Comparison of ENCODE assay signal across 26 cellular contexts in genomic region chr11:41989173-41989572, GRCh38.
"Had no signal": no experiment of that assay in that cellular context is flagged by ENCODE, and none has a peak within 500 bp of the region (broad histone marks: within the 10 kb centered on the region; RNA-seq: fewer than 3 reads in every experiment).

No MANE protein-coding gene starts in this region.

- H3K27me3 ChIP-seq: dorsolateral prefrontal cortex, gastrocnemius medialis, neural progenitor cell, right atrium auricular region, suprapubic skin, transverse colon, upper lobe of right lung, uterus had no signal

- H3K27ac Mint-ChIP-seq: memory B cell; naive thymus-derived CD4-positive, alpha-beta T cell; neural progenitor cell; progenitor cell of endocrine pancreas; stimulated activated naive CD8-positive, alpha-beta T cell treated with anti-CD3 and anti-CD28 coated beads, Interleukin-15, amount 100 ng/mL, for 72 hours had no signal

- H3K36me3 Mint-ChIP-seq: memory B cell, neural progenitor cell had no signal

- H3K36me3 ChIP-seq: gastrocnemius medialis, neural progenitor cell, right atrium auricular region, suprapubic skin, transverse colon, upper lobe of right lung, uterus had no signal

- H3K4me3 ChIP-seq: dorsolateral prefrontal cortex, gastrocnemius medialis, lung, neural progenitor cell, right atrium auricular region, smooth muscle cell, suprapubic skin, transverse colon, upper lobe of right lung, uterus had no signal

- H3K4me3 Mint-ChIP-seq: memory B cell; naive thymus-derived CD4-positive, alpha-beta T cell; nephron; neural progenitor cell; stimulated activated naive CD8-positive, alpha-beta T cell treated with anti-CD3 and anti-CD28 coated beads, Interleukin-15, amount 100 ng/mL, for 72 hours had no signal

- H3K27ac ChIP-seq: dorsolateral prefrontal cortex, gastrocnemius medialis, neural progenitor cell, parathyroid adenoma, right atrium auricular region, suprapubic skin, transverse colon, upper lobe of right lung, uterus had no signal

- H3K4me1 Mint-ChIP-seq: memory B cell; naive thymus-derived CD4-positive, alpha-beta T cell; neural progenitor cell; stimulated activated naive CD8-positive, alpha-beta T cell treated with anti-CD3 and anti-CD28 coated beads, Interleukin-15, amount 100 ng/mL, for 72 hours had no signal

- ATAC-seq: gastrocnemius medialis; left ventricle myocardium superior; naive thymus-derived CD4-positive, alpha-beta T cell; sciatic nerve; stimulated activated naive CD8-positive, alpha-beta T cell treated with anti-CD3 and anti-CD28 coated beads, Interleukin-15, amount 100 ng/mL, for 72 hours; upper lobe of right lung had no signal

- H3K9me3 Mint-ChIP-seq: memory B cell, nephron, neural progenitor cell had no signal

- H3K9me3 ChIP-seq: gastrocnemius medialis, right atrium auricular region, suprapubic skin, transverse colon, upper lobe of right lung, uterus had no signal

- DNase-seq: dorsolateral prefrontal cortex; effector CD4-positive, alpha-beta T cell; foreskin fibroblast; gastrocnemius medialis; head of caudate nucleus; left ventricle myocardium superior; naive thymus-derived CD4-positive, alpha-beta T cell; stimulated activated CD4-positive, alpha-beta T cell treated with anti-CD3 and anti-CD28 coated beads, Interleukin-12 subunit alpha, Interleukin-12 subunit beta, amount 100 ng/mL, for 4 hours; stimulated activated CD4-positive, alpha-beta T cell treated with anti-CD3 and anti-CD28 coated beads, Interleukin-1b, Interleukin-23, amount 100 ng/mL, for 48 hours; stimulated activated CD4-positive, alpha-beta T cell treated with anti-CD3 and anti-CD28 coated beads, Interleukin-4, amount 100 ng/mL, for 1 hour; stimulated activated CD8-positive, alpha-beta memory T cell treated with anti-CD3 and anti-CD28 coated beads, Interleukin-4, amount 100 ng/mL, for 48 hours; stimulated activated naive CD4-positive, alpha-beta T cell; stimulated activated naive CD8-positive, alpha-beta T cell treated with anti-CD3 and anti-CD28 coated beads, Interleukin-15, amount 100 ng/mL, for 72 hours; transverse colon; upper lobe of right lung; uterus had no signal

- H3K4me1 ChIP-seq: gastrocnemius medialis, neural progenitor cell, parathyroid adenoma, right atrium auricular region, suprapubic skin, transverse colon, upper lobe of right lung, uterus had no signal

- H3K27me3 Mint-ChIP-seq: memory B cell; naive thymus-derived CD4-positive, alpha-beta T cell; progenitor cell of endocrine pancreas; stimulated activated naive CD8-positive, alpha-beta T cell treated with anti-CD3 and anti-CD28 coated beads, Interleukin-15, amount 100 ng/mL, for 72 hours had no signal
